2 cellular contexts compared by ENCODE assay signal in genomic region chr11:120532082-120532481, GRCh38.
TF ChIP-seq lines count a peak whose summit lies in the region.

No MANE protein-coding gene starts in this region.

TF ChIP-seq in HepG2, 621 proteins besides CTCF, POLR2A, EP300 and RAD21 (continues in another document):
- TF ChIP-seq RXRA (CRISPR knock-in tag; IDR thresholded peaks at IDR 0.05) (peak; percentile 86), ZNF446 (CRISPR knock-in tag; IDR thresholded peaks at IDR 0.05) (no peak), FOXP4 (CRISPR knock-in tag; IDR thresholded peaks at IDR 0.05) (peak; percentile 34; the same call in 1 of the 2 replicates), TCF7 (IDR thresholded peaks at IDR 0.05; ENCODE audit: low read depth) (peak; percentile 82), NR2F6 (IDR thresholded peaks at IDR 0.05) (0 out of 2 replicates have a peak, but pooled peaks have one; percentile 29), NR2F6 (CRISPR knock-in tag; IDR thresholded peaks at IDR 0.05) (peak; percentile 22; the same call in 1 of the 2 replicates), THRA (CRISPR knock-in tag; IDR thresholded peaks at IDR 0.05; ENCODE audit: borderline replicate concordance) (peak; percentile 26; the same call in 1 of the 2 replicates), RXRB (CRISPR knock-in tag; IDR thresholded peaks at IDR 0.05; ENCODE audit: borderline replicate concordance) (0 out of 2 replicates have a peak, but pooled peaks have one; percentile 10), ZNF749 (CRISPR knock-in tag; IDR thresholded peaks at IDR 0.05; ENCODE audit: borderline replicate concordance) (no peak), NCOA2 (CRISPR knock-in tag; IDR thresholded peaks at IDR 0.05) (peak; percentile 32; the same call in 1 of the 2 replicates), BCL6 (CRISPR knock-in tag; IDR thresholded peaks at IDR 0.05) (peak; percentile 19; the same call in 1 of the 2 replicates), HNRNPL (IDR thresholded peaks at IDR 0.05; ENCODE audit: low read depth, low read length) (0 out of 2 replicates have a peak, but pooled peaks have one; percentile 62), CEBPG (CRISPR knock-in tag; IDR thresholded peaks at IDR 0.05) (0 out of 2 replicates have a peak, but pooled peaks have one; percentile 5), ZGPAT (CRISPR knock-in tag; IDR thresholded peaks at IDR 0.05) (no peak), ZBTB39 (CRISPR knock-in tag; IDR thresholded peaks at IDR 0.05) (peak; percentile 67), NONO (IDR thresholded peaks at IDR 0.05) (no peak), NONO (CRISPR knock-in tag; conservative IDR thresholded peaks at IDR 0.05) (0 out of 2 replicates have a peak, but pooled peaks have one; percentile 47), HNF4G (IDR thresholded peaks at IDR 0.05; ENCODE audit: borderline replicate concordance, low read depth, low read length) (peak; percentile 82), HNF4G (CRISPR knock-in tag; IDR thresholded peaks at IDR 0.05; ENCODE audit: borderline replicate concordance, low read depth) (peak; percentile 47; the same call in 1 of the 2 replicates), MYC (CRISPR knock-in tag; IDR thresholded peaks at IDR 0.05; ENCODE audit: borderline replicate concordance) (peak; percentile 38; the same call in 1 of the 2 replicates), ZNF280B (CRISPR knock-in tag; IDR thresholded peaks at IDR 0.05; ENCODE audit: borderline replicate concordance) (no peak), SOX13 (IDR thresholded peaks at IDR 0.05) (peak; percentile 64), SOX13 (CRISPR knock-in tag; conservative IDR thresholded peaks at IDR 0.05 in 1 of 2, IDR thresholded peaks at IDR 0.05 in 1 of 2) (peak in 1 of 2 experiments; percentile 68; a peak in 2 of 4 replicates)

TF ChIP-seq in H1, 55 proteins besides CTCF, POLR2A, EP300 and RAD21:
- no peak for TF ChIP-seq CEBPB (IDR thresholded peaks at IDR 0.05; ENCODE audit: low read depth, low read length)
- no peak for TF ChIP-seq GTF2F1 (IDR thresholded peaks at IDR 0.05; ENCODE audit: borderline replicate concordance, low read depth, low read length)
- TF ChIP-seq MAFK (IDR thresholded peaks at IDR 0.05; ENCODE audit: low read depth, low read length), result no peak
- TF ChIP-seq KDM5A (IDR thresholded peaks at IDR 0.05; ENCODE audit: low read length), result no peak
- TF ChIP-seq MAX (IDR thresholded peaks at IDR 0.05), result no peak
- TF ChIP-seq JUND (IDR thresholded peaks at IDR 0.05; ENCODE audit: low read length), result no peak
- no peak for TF ChIP-seq SRF (IDR thresholded peaks at IDR 0.05; ENCODE audit: low read depth, low read length)
- no peak for TF ChIP-seq ZNF274 (IDR thresholded peaks at IDR 0.05; ENCODE audit: borderline replicate concordance, extremely low read depth, low read length)
- no peak for TF ChIP-seq BRCA1 (IDR thresholded peaks at IDR 0.05; ENCODE audit: low read depth, low read length)
- TF ChIP-seq TAF7 (optimal IDR thresholded peaks at IDR 0.05; ENCODE audit: borderline replicate concordance, low read depth, low read length), result no peak
- no peak for TF ChIP-seq TCF12 (IDR thresholded peaks at IDR 0.05; ENCODE audit: low read depth, low read length)
- no peak for TF ChIP-seq CHD2 (IDR thresholded peaks at IDR 0.05; ENCODE audit: low read length)
- no peak for TF ChIP-seq POU5F1 (IDR thresholded peaks at IDR 0.05; ENCODE audit: low read depth, low read length)
- no peak for TF ChIP-seq TAF1 (IDR thresholded peaks at IDR 0.05; ENCODE audit: low read depth, low read length)
- TF ChIP-seq HDAC6 (IDR thresholded peaks at IDR 0.05; ENCODE audit: low read depth, low read length), result no peak
- TF ChIP-seq CHD1 (IDR thresholded peaks at IDR 0.05; ENCODE audit: low read depth, low read length), result no peak
- TF ChIP-seq EZH2 (IDR thresholded peaks at IDR 0.05; ENCODE audit: low read depth, low read length, severe bottlenecking), result no peak
- TF ChIP-seq SIN3A (conservative IDR thresholded peaks at IDR 0.05 in 1 of 2, IDR thresholded peaks at IDR 0.05 in 1 of 2; ENCODE audit: low read depth in 1 of 2, low read length in 2 of 2), result no peak
- no peak for TF ChIP-seq SIX5 (IDR thresholded peaks at IDR 0.05; ENCODE audit: low read depth, low read length)
